In the genomic region with DNA sequence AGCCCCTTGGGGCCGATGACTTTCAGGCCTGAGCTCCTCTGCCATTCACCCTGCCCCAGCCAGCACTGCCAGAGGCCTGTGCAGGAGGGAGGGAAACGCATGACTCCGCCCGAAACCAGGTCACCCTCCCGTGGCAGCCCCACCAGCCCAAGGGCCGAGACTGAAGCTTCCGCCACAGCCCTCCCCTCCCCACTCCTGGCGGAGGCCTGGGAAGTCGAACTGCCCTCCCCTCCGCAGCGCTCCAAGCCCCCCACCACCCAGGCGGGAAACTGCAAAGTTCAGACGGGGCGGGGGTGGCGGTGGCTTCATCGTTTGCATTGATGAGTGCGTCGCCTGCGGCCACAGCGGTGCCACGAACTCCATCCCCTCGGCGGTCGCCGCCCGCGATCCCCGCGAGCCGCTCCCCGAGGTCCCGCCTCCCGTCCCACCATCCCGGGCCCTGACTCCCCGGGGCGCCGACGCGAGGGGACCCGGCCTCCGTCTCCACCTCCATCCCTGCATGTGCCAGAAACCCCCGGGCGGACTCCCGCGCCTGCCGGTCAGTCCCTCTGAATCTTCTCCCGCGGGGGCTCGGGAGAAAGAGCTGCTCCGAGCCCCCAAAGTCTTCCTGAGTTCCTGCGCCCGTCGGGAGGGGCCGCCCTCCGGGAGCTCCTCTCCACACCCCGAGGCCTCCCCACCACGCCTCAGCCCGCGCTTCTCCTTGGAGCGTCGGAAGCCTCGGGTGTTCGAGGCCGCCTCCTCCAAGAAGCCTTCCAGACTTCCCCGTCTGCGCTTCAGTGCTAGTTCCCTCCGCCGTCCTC, we compare ENCODE assay signal across 7 cellular contexts. TPM values are rescaled to one million over a fixed set of nuclear protein-coding genes. Genes with fewer than 3 reads are reported as not detected.
DNase-seq lines count a peak whose midpoint lies in the region; ATAC-seq and TF ChIP-seq lines count a peak whose summit lies in the region.

No MANE protein-coding gene starts in this region.

- H3K4me1 ChIP-seq in mononuclear cell (ENCODE audit: insufficient read depth, low read length), result peaks cover 35% of the 10 kb centered on the region

- H3K4me3 ChIP-seq in GM06990 (replicated peaks; ENCODE audit: low read depth, low read length) (peak overlapping the region; percentile 80), mononuclear cell (ENCODE audit: low read length) (peak overlapping the region; percentile 33)

- no peak for TF ChIP-seq CTCF in GM06990 (IDR thresholded peaks at IDR 0.05; ENCODE audit: insufficient read depth, low read length, poor library complexity, severe bottlenecking)

- H3K36me3 ChIP-seq in GM06990 (ENCODE audit: control insufficient read depth, insufficient read depth, low read length), result peaks cover 2% of the 10 kb centered on the region

- no peaks in the 10 kb centered on the region for H3K9me3 ChIP-seq in mononuclear cell (ENCODE audit: low read depth, low read length)

- DNase-seq in GM06990 (ENCODE audit: extremely low read depth, insufficient read length), result peak; percentile 74
- peak; percentile 34 for DNase-seq in NCI-H526 treated with DMSO at 0.1 percent for 48 hours (lab: John Stamatoyannopoulos, UW)
- peak; percentile 24 for DNase-seq in cerebellum (ENCODE audit: low spot score)
- no peak for DNase-seq in effector CD8-positive, alpha-beta T cell (lab: John Stamatoyannopoulos, UW)

- H3K27me3 ChIP-seq in GM06990 (replicated peaks; ENCODE audit: control insufficient read depth, insufficient read depth, low read length) (no peaks in the 10 kb centered on the region), mononuclear cell (ENCODE audit: insufficient read depth, low read length) (no peaks in the 10 kb centered on the region)

- peak; percentile 37 for ATAC-seq in GM21528 (IDR thresholded peaks at IDR 0.05; ENCODE audit: low FRiP score, unreplicated experiment)
- ATAC-seq in HG03469 (IDR thresholded peaks at IDR 0.05; ENCODE audit: unreplicated experiment), result no peak

RNA-seq across cellular contexts. Expression of a gene that starts 0.7 kb away (rescaled TPM):
- total RNA-seq in cerebellum (1.3 TPM), mononuclear cell (9.1 TPM)
